Comparison of ENCODE assay signal across 26 cellular contexts in genomic region chr11:50155508-50155907, GRCh38.
"Had no signal": no experiment of that assay in that cellular context is flagged by ENCODE, and none has a peak within 500 bp of the region (broad histone marks: within the 10 kb centered on the region; RNA-seq: fewer than 3 reads in every experiment).

No MANE protein-coding gene starts in this region.

- H3K9me3 ChIP-seq: neutrophil, pancreas, psoas muscle, right lobe of liver, sigmoid colon, thoracic aorta, thyroid gland, vagina had no signal

- H3K4me3 ChIP-seq: pancreas, psoas muscle, right lobe of liver, sigmoid colon, stomach, thoracic aorta, thyroid gland, tibial nerve, upper lobe of left lung, vagina had no signal

- H3K27me3 ChIP-seq: neutrophil, pancreas, right lobe of liver, sigmoid colon, stomach, thyroid gland, tibial nerve, upper lobe of left lung, vagina had no signal

- ATAC-seq: natural killer cell treated with Interleukin-12 subunit alpha and Interleukin-12 subunit beta and Interleukin-15 and Interleukin-18, amount 100 ng/mL, for 72 hours; pancreas; psoas muscle; right cardiac atrium; right lobe of liver; stimulated activated effector memory CD8-positive, alpha-beta T cell treated with anti-CD3 and anti-CD28 coated beads, Interleukin-12 subunit alpha, Interleukin-12 subunit beta, amount 100 ng/mL, for 72 hours; stimulated activated naive B cell treated with anti-CD40 and anti-IgM and Interleukin-4, amounts not matched to agents 10 μg/mL and 1 μg/mL and 100 μg/mL, for 72 hours had no signal

- H3K27ac Mint-ChIP-seq: natural killer cell treated with Interleukin-12 subunit alpha and Interleukin-12 subunit beta and Interleukin-15 and Interleukin-18, amount 100 ng/mL, for 72 hours; nephron progenitor cell; stimulated activated effector memory CD8-positive, alpha-beta T cell treated with anti-CD3 and anti-CD28 coated beads, Interleukin-12 subunit alpha, Interleukin-12 subunit beta, amount 100 ng/mL, for 72 hours; stimulated activated naive B cell treated with anti-CD40 and anti-IgM and Interleukin-4, amounts not matched to agents 10 μg/mL and 1 μg/mL and 100 μg/mL, for 72 hours; stimulated activated naive CD8-positive, alpha-beta T cell treated with anti-CD3 and anti-CD28 coated beads, Interleukin-15, Interleukin-2, amounts not matched to agents 100 ng/mL and 50 ng/mL, for 24 hours had no signal

- H3K36me3 Mint-ChIP-seq: stimulated activated effector memory CD8-positive, alpha-beta T cell treated with anti-CD3 and anti-CD28 coated beads, Interleukin-12 subunit alpha, Interleukin-12 subunit beta, amount 100 ng/mL, for 72 hours; stimulated activated naive B cell treated with anti-CD40 and anti-IgM and Interleukin-4, amounts not matched to agents 10 μg/mL and 1 μg/mL and 100 μg/mL, for 72 hours had no signal

- H3K27ac ChIP-seq: neutrophil, pancreas, psoas muscle, right lobe of liver, sigmoid colon, stomach, thoracic aorta, thyroid gland, tibial nerve, upper lobe of left lung, vagina had no signal

- H3K36me3 ChIP-seq: neutrophil, pancreas, right lobe of liver, sigmoid colon, stomach, thoracic aorta, thyroid gland, tibial nerve, upper lobe of left lung, vagina had no signal

- DNase-seq: nephron progenitor cell; nucleus accumbens; pancreas; psoas muscle; right cardiac atrium; right lobe of liver; sigmoid colon; small intestine; stimulated activated CD4-positive, alpha-beta T cell treated with anti-CD3 and anti-CD28 coated beads, Interleukin-15, amount 100 ng/mL, for 24 hours; stimulated activated CD4-positive, alpha-beta T cell treated with anti-CD3 and anti-CD28 coated beads, Interleukin-2, amount 100 ng/mL, for 24 hours; stimulated activated CD4-positive, alpha-beta T cell treated with anti-CD3 and anti-CD28 coated beads, Interleukin-2, amount 100 ng/mL, for 48 hours; stimulated activated CD4-positive, alpha-beta T cell treated with anti-CD3 and anti-CD28 coated beads, Interleukin-4, amount 100 ng/mL, for 24 hours; stimulated activated naive B cell treated with anti-CD40 and anti-IgM and Interleukin-4, amounts not matched to agents 10 μg/mL and 1 μg/mL and 100 μg/mL, for 72 hours; stimulated activated naive CD4-positive, alpha-beta T cell treated with Interleukin-2 at 50 U/mL for 16 hours; stomach; thyroid gland; trophoblast cell; upper lobe of left lung had no signal

- H3K4me1 ChIP-seq: pancreas, psoas muscle, right lobe of liver, sigmoid colon, stomach, thyroid gland, tibial nerve, upper lobe of left lung, vagina had no signal

- H3K4me1 Mint-ChIP-seq: nephron progenitor cell; neural crest cell; stimulated activated effector memory CD8-positive, alpha-beta T cell treated with anti-CD3 and anti-CD28 coated beads, Interleukin-12 subunit alpha, Interleukin-12 subunit beta, amount 100 ng/mL, for 72 hours; stimulated activated naive B cell treated with anti-CD40 and anti-IgM and Interleukin-4, amounts not matched to agents 10 μg/mL and 1 μg/mL and 100 μg/mL, for 72 hours had no signal

- H3K27me3 Mint-ChIP-seq: natural killer cell treated with Interleukin-12 subunit alpha and Interleukin-12 subunit beta and Interleukin-15 and Interleukin-18, amount 100 ng/mL, for 72 hours; stimulated activated naive B cell treated with anti-CD40 and anti-IgM and Interleukin-4, amounts not matched to agents 10 μg/mL and 1 μg/mL and 100 μg/mL, for 72 hours; stimulated activated naive CD8-positive, alpha-beta T cell treated with anti-CD3 and anti-CD28 coated beads, Interleukin-15, Interleukin-2, amounts not matched to agents 100 ng/mL and 50 ng/mL, for 24 hours had no signal

- H3K4me3 Mint-ChIP-seq: natural killer cell treated with Interleukin-12 subunit alpha and Interleukin-12 subunit beta and Interleukin-15 and Interleukin-18, amount 100 ng/mL, for 72 hours; nephron progenitor cell; neural crest cell; stimulated activated effector memory CD8-positive, alpha-beta T cell treated with anti-CD3 and anti-CD28 coated beads, Interleukin-12 subunit alpha, Interleukin-12 subunit beta, amount 100 ng/mL, for 72 hours; stimulated activated naive B cell treated with anti-CD40 and anti-IgM and Interleukin-4, amounts not matched to agents 10 μg/mL and 1 μg/mL and 100 μg/mL, for 72 hours; stimulated activated naive CD8-positive, alpha-beta T cell treated with anti-CD3 and anti-CD28 coated beads, Interleukin-15, Interleukin-2, amounts not matched to agents 100 ng/mL and 50 ng/mL, for 24 hours had no signal
